ENCODE assay signal across 25 cellular contexts in genomic region chr20:40640667-40641066, GRCh38. TPM values are rescaled to one million over a fixed set of nuclear protein-coding genes. Genes with fewer than 3 reads are reported as not detected.
DNase-seq lines count a peak whose midpoint lies in the region; ATAC-seq, FAIRE-seq and TF ChIP-seq lines count a peak whose summit lies in the region.
"Had no signal": no experiment of that assay in that cellular context is flagged by ENCODE, and none has a peak within 500 bp of the region (broad histone marks: within the 10 kb centered on the region; RNA-seq: fewer than 3 reads in every experiment).

No MANE protein-coding gene starts in this region.

- POLR2A ChIA-PET in HepG2 (lab: Yijun Ruan, JAX) = no interaction called here

- TF ChIP-seq CTCF in HepG2 (CRISPR knock-in tag; IDR thresholded peaks at IDR 0.05) (no peak), right lobe of liver (IDR thresholded peaks at IDR 0.05) (no peak), suprapubic skin (IDR thresholded peaks at IDR 0.05) (no peak)

- no TSS peak for BruUV-seq in HepG2 (replicated peaks; lab: Mats Ljungman, UMichigan)

- H3K9me3 ChIP-seq in HepG2 (ENCODE audit: low read length) (no peaks in the 10 kb centered on the region), right lobe of liver (no peaks in the 10 kb centered on the region), suprapubic skin (no peaks in the 10 kb centered on the region), T-helper 17 cell (ENCODE audit: control insufficient read depth, low read length, poor library complexity, severe bottlenecking) (no peaks in the 10 kb centered on the region)
- H3K9me3 ChIP-seq: BLaER1 had no signal

- TF ChIP-seq POLR2A in HepG2 (IDR thresholded peaks at IDR 0.05; ENCODE audit: insufficient read depth in 1 of 2, low read depth in 2 of 2, low read length in 2 of 2) (no peak), right lobe of liver (IDR thresholded peaks at IDR 0.05) (no peak), suprapubic skin (IDR thresholded peaks at IDR 0.05) (no peak)

- H3K27me3 Mint-ChIP-seq in T-helper 17 cell = peaks cover 11% of the 10 kb centered on the region
- H3K27me3 Mint-ChIP-seq: CD4-positive, CD25-positive, alpha-beta regulatory T cell had no signal

- no peak overlapping the region for H3K4me2 ChIP-seq in HepG2 (ENCODE audit: low read depth, low read length)
- H3K4me2 ChIP-seq: BLaER1, GM23338 had no signal

- peak in 2 of 3 experiments; percentile 40 to 82 for DNase-seq in NCI-H1417 (lab: John Stamatoyannopoulos, UW)
- DNase-seq in NCI-H1417 treated with DMSO at 0.1 percent for 48 hours (lab: John Stamatoyannopoulos, UW) = no peak
- DNase-seq in HepG2 (ENCODE audit: low spot score) = no peak
- no peak for DNase-seq in right lobe of liver
- peak; percentile 11 for DNase-seq in RPMI8226
- peak; percentile 2 to 20 for DNase-seq in suprapubic skin (ENCODE audit: low spot score in 2 of 2)
- no peak for DNase-seq in T-helper 17 cell
- no peak for DNase-seq in DMS79 treated with DMSO at 0.1 percent for 48 hours (lab: John Stamatoyannopoulos, UW)
- DNase-seq: CD4-positive, CD25-positive, alpha-beta regulatory T cell; CD8-positive, alpha-beta T cell; DMS 273 treated with DMSO at 0.1 percent for 48 hours; DMS79; GF-D8; H9; HFFc6 had no signal

- intact Hi-C loops in HepG2 (cut with micrococcal nuclease; ENCODE audit: unreplicated experiment) = no loop called here
- intact Hi-C loops in right lobe of liver (cut with DNase I) = no loop called here

- TF ChIP-seq RAD21 in HepG2 (CRISPR knock-in tag; IDR thresholded peaks at IDR 0.05) = no peak

- FAIRE-seq in HepG2 (lab: Jason Lieb, UNC) = no peak
- FAIRE-seq: A204.1, D721Med, GM12891, GM18507 had no signal

- H3K4me1 Mint-ChIP-seq in T-helper 17 cell = no peaks in the 10 kb centered on the region
- H3K4me1 Mint-ChIP-seq: B cell; CD4-positive, CD25-positive, alpha-beta regulatory T cell; GM23338; H9 had no signal

- H3K27me3 ChIP-seq in HepG2 (ENCODE audit: control insufficient read depth in 1 of 2, insufficient read depth in 2 of 2, low read length in 2 of 2) = no peaks in the 10 kb centered on the region
- no peaks in the 10 kb centered on the region for H3K27me3 ChIP-seq in right lobe of liver
- H3K27me3 ChIP-seq in suprapubic skin = no peaks in the 10 kb centered on the region
- H3K27me3 ChIP-seq: BLaER1 had no signal

- CTCF ChIA-PET in HepG2 (lab: Yijun Ruan, JAX; ENCODE audit: low intra/inter-chr PET ratio, low total read pairs) = no interaction called here

- ATAC-seq in HepG2 = no peak
- no peak for ATAC-seq in right lobe of liver
- ATAC-seq in T-helper 17 cell = no peak
- ATAC-seq: CD8-positive, alpha-beta T cell; GM23338; HCT116 had no signal

- H3K27ac ChIP-seq in HepG2 (ENCODE audit: extremely low read length, insufficient read depth, low read length) = no peak overlapping the region
- H3K27ac ChIP-seq in right lobe of liver = no peak overlapping the region
- H3K27ac ChIP-seq in suprapubic skin = no peak overlapping the region
- H3K27ac ChIP-seq: 22Rv1, BLaER1, C4-2B had no signal

- H3K9ac ChIP-seq in HepG2 (ENCODE audit: insufficient read depth, low read depth, low read length) = no peak overlapping the region
- H3K9ac ChIP-seq: BLaER1 had no signal

- no peak overlapping the region for H3K4me3 ChIP-seq in HepG2 (replicated peaks in 1 of 3; ENCODE audit: insufficient read depth in 1 of 3, low read depth in 2 of 3, low read length in 3 of 3)
- H3K4me3 ChIP-seq in right lobe of liver = no peak overlapping the region
- no peak overlapping the region for H3K4me3 ChIP-seq in suprapubic skin
- H3K4me3 ChIP-seq: BLaER1, GM23338 had no signal

- in situ Hi-C loops in HepG2 (cut with HindIII; ENCODE audit: extremely low pct_ligation_motif_present, low pct_unique_long_range_greater_than_20kb) = no loop called here

- no peaks in the 10 kb centered on the region for H3K79me2 ChIP-seq in HepG2 (ENCODE audit: insufficient read depth, low read length)

- 1% methylated on average over 2 of the region's 2 CpGs for WGBS in HepG2 (ENCODE audit: low lambda C conversion rate)
- WGBS in right lobe of liver (ENCODE audit: insufficient coverage, low coverage, low lambda C conversion rate, missing lambda C conversion rate) = 50% methylated on average over 1 of the region's 2 CpGs
- WGBS in suprapubic skin = 93% methylated on average over 2 of the region's 2 CpGs

- no peaks in the 10 kb centered on the region for H3K36me3 Mint-ChIP-seq in T-helper 17 cell (ENCODE audit: low read depth)
- H3K36me3 Mint-ChIP-seq: CD4-positive, CD25-positive, alpha-beta regulatory T cell; CD8-positive, alpha-beta T cell had no signal

- H3K4me1 ChIP-seq in HepG2 (ENCODE audit: insufficient read depth, low read length) (no peaks in the 10 kb centered on the region), right lobe of liver (peaks cover 0 to 5% (median 0%) of the 10 kb centered on the region in 4 donors), suprapubic skin (peaks cover 6% of the 10 kb centered on the region)
- H3K4me1 ChIP-seq: BLaER1 had no signal

- H3K27ac Mint-ChIP-seq in T-helper 17 cell = no peak overlapping the region
- H3K27ac Mint-ChIP-seq: B cell; CD4-positive, CD25-positive, alpha-beta regulatory T cell; CD8-positive, alpha-beta T cell; GM23338; H9; HFFc6 had no signal

- no peaks in the 10 kb centered on the region for H4K20me1 ChIP-seq in HepG2 (ENCODE audit: insufficient read depth, low read length)
- H4K20me1 ChIP-seq: BLaER1 had no signal

- H2AFZ ChIP-seq in HepG2 (ENCODE audit: low read length) = no peak overlapping the region
- H2AFZ ChIP-seq: GM23338 had no signal

- no peak overlapping the region for H3K4me3 Mint-ChIP-seq in T-helper 17 cell
- H3K4me3 Mint-ChIP-seq: B cell; CD4-positive, CD25-positive, alpha-beta regulatory T cell; CD8-positive, alpha-beta T cell; GM23338; H9; HFFc6 had no signal

- TF ChIP-seq EP300 in HepG2 (IDR thresholded peaks at IDR 0.05; ENCODE audit: low read depth in 2 of 2, low read length in 2 of 2) (no peak), HepG2 (CRISPR knock-in tag; IDR thresholded peaks at IDR 0.05; ENCODE audit: borderline replicate concordance) (no peak), suprapubic skin (IDR thresholded peaks at IDR 0.05) (no peak)

- H3K36me3 ChIP-seq in HepG2 (replicated peaks in 1 of 2; ENCODE audit: control insufficient read depth in 1 of 2, insufficient read depth in 2 of 2, low read length in 2 of 2) (no peaks in the 10 kb centered on the region), right lobe of liver (no peaks in the 10 kb centered on the region), suprapubic skin (no peaks in the 10 kb centered on the region)
- H3K36me3 ChIP-seq: BLaER1 had no signal

TF ChIP-seq in HepG2, 621 proteins besides CTCF, POLR2A, EP300 and RAD21:
- TF ChIP-seq RARA (CRISPR knock-in tag; IDR thresholded peaks at IDR 0.05) (no peak), LCORL (IDR thresholded peaks at IDR 0.05) (0 out of 2 replicates have a peak, but pooled peaks have one; percentile 21), LCORL (CRISPR knock-in tag; IDR thresholded peaks at IDR 0.05) (no peak), ZNF431 (CRISPR knock-in tag; IDR thresholded peaks at IDR 0.05; ENCODE audit: borderline replicate concordance, low read depth) (no peak), SMC3 (IDR thresholded peaks at IDR 0.05; ENCODE audit: low read length) (no peak), ZNF510 (CRISPR knock-in tag; IDR thresholded peaks at IDR 0.05; ENCODE audit: low read depth) (no peak)

RNA-seq across cellular contexts. Expression of gene MAFB, which starts 48.4 kb away (rescaled TPM):
- total RNA-seq in HepG2 (2016; rRNA removed; fragmentation: Illumina TruSeq; extraction: Trizol) = 0.11 and 0.18 TPM in 2 replicates
- not detected in 2 replicates for total RNA-seq in HepG2 (2016; cell fraction: cytosol; rRNA removed; fragmentation: Illumina TruSeq; extraction: Trizol; ENCODE audit: low read depth)
- 0.06 and 0.27 TPM in 2 replicates for total RNA-seq in HepG2 (2016; cell fraction: insoluble cytoplasmic fraction; rRNA removed; fragmentation: Illumina TruSeq; extraction: Trizol)
- total RNA-seq in HepG2 (2016; cell fraction: membrane; rRNA removed; fragmentation: Illumina TruSeq; extraction: Trizol) = 0.03 and 0.09 TPM in 2 replicates
- total RNA-seq in HepG2 (2016; cell fraction: nucleus; rRNA removed; fragmentation: Illumina TruSeq; extraction: Trizol) = 0.13 and 0.25 TPM in 2 replicates
- polyA plus RNA-seq in HepG2 (2011; rRNA removed) = 0.08 and 0.14 TPM in 2 replicates
- polyA plus RNA-seq in HepG2 (2011; cell fraction: cytosol; rRNA removed) = 0.04 and 0.10 TPM in 2 replicates
- 0.14 and 0.24 TPM in 2 replicates for polyA plus RNA-seq in HepG2 (2011; cell fraction: nucleus; rRNA removed)
- polyA plus RNA-seq in HepG2 (2012) = 0.11 and 0.28 TPM in 2 replicates
- not detected in 2 replicates for polyA plus RNA-seq in HepG2 (2016; cell fraction: cytosol; fragmentation: Illumina TruSeq; extraction: Trizol; ENCODE audit: low read depth)
- 0.26 and 0.32 TPM in 2 replicates for polyA plus RNA-seq in HepG2 (2016; cell fraction: insoluble cytoplasmic fraction; fragmentation: Illumina TruSeq; extraction: Trizol; ENCODE audit: low read depth)
- 0.05 and 0.07 TPM in 2 replicates for polyA plus RNA-seq in HepG2 (2016; cell fraction: membrane; fragmentation: Illumina TruSeq; extraction: Trizol; ENCODE audit: low read depth)
- polyA plus RNA-seq in HepG2 (2016; cell fraction: nucleus; fragmentation: Illumina TruSeq; extraction: Trizol; ENCODE audit: insufficient read depth, low read depth) = 0.39 and 0.52 TPM in 2 replicates
- 0.06 and 0.98 TPM in 2 replicates for polyA minus RNA-seq in HepG2 (2011; rRNA and poly(A)+ RNA removed; ENCODE audit: low replicate concordance)
- polyA minus RNA-seq in HepG2 (2011; cell fraction: cytosol; rRNA and poly(A)+ RNA removed) = 0.18 and 0.20 TPM in 2 replicates
- polyA minus RNA-seq in HepG2 (2011; cell fraction: nucleus; rRNA and poly(A)+ RNA removed) = 0.12 and 0.13 TPM in 2 replicates
- 10 to 100 TPM; 16.6 to 32.3 (median 22.5) TPM for total RNA-seq in right lobe of liver
- total RNA-seq in suprapubic skin = 10 to 100 TPM; 25.7 to 89.4 (median 69.2) TPM
- 1 to 10 TPM in 1 of 2 donors, under 1 TPM in 1; 0.86 to 8.9 TPM for total RNA-seq in T-helper 17 cell
- total RNA-seq: CD4-positive, CD25-positive, alpha-beta regulatory T cell had no signal

Comparison
In these comparisons a context has a peak if more than half of its experiments do, and no peak if none do; other contexts are left out.
1. DNase-seq: peak in NCI-H1417 (2 of 3), RPMI8226 (single experiment) and suprapubic skin (2 of 2); none in NCI-H1417 treated with DMSO at 0.1 percent for 48 hours (single experiment), HepG2 (single experiment), right lobe of liver (0 of 3), T-helper 17 cell (0 of 3) and DMS79 treated with DMSO at 0.1 percent for 48 hours (single experiment).